In the genomic region with DNA sequence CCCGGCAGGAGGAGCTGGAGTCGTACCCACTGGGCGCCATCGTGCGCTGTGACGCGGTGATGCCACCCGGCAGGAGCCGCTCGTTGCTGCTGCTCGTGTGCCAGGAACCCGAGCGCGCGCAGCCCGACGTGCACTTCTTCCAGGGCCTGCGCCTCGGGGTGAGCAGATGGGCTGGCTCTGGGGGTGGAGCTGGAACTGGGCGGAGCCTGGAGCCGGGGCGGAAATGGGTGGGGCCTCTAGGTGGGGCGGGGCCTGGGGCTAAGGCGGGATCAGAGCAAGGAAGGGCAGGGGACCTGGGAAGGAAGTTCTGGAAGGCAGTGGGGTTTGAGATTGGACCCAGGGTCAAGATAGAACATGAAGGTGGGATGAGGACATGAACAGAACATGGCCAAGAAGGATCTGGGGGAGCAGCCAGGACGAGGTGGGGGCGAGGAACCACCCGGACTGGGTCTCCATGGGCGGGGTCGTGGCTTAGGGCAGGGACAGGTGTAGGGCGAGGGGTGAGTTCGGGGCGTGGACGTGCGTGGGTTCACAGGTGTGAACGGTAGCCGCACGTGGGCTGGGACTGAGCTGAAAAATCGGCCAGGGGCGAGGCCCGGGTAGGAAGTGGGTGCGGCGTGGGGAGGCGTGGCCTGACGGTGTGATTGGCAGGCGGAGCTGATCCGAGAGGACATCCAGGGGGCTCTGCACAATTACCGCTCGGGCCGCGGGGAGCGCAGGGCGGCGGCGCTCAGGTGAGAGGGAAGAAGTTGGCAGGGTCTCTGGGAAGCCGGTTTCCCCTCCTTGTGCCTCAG, we compare ENCODE assay signal across 8 cellular contexts. TPM values are rescaled to one million over a fixed set of nuclear protein-coding genes. Genes with fewer than 3 reads are reported as not detected.
DNase-seq lines count a peak whose midpoint lies in the region; ATAC-seq and TF ChIP-seq lines count a peak whose summit lies in the region.

No MANE protein-coding gene starts in this region.

- TF ChIP-seq EP300 in Ishikawa (IDR thresholded peaks at IDR 0.05; ENCODE audit: borderline replicate concordance), result no peak

- no peak for TF ChIP-seq RAD21 in Ishikawa (IDR thresholded peaks at IDR 0.05; ENCODE audit: low read depth)

- DNase-seq in DMS114 treated with DMSO at 0.1 percent for 48 hours (lab: John Stamatoyannopoulos, UW; ENCODE audit: unreplicated experiment) (peak; percentile 43), RPMI7951 (ENCODE audit: low read depth) (peak; percentile 82), Right ventricle myocardium superior (peak; percentile 72), renal cortical epithelial cell (ENCODE audit: low read depth) (peak; percentile 18)
- peak; percentile 39 for DNase-seq in activated gamma-delta T cell treated with anti-CD3 and anti-CD28 coated beads, Interleukin-2, amount 50 U/mL, for 16 hours (ENCODE audit: low read depth)

- ATAC-seq in Right ventricle myocardium superior (ENCODE audit: poor library complexity) (peak; percentile 67), HG03280 (IDR thresholded peaks at IDR 0.05; ENCODE audit: unreplicated experiment) (no peak), GM21526 (IDR thresholded peaks at IDR 0.05; ENCODE audit: low FRiP score, unreplicated experiment) (no peak)

- intact Hi-C loops in Right ventricle myocardium superior (cut with DNase I), result no loop called here

TF ChIP-seq in Ishikawa, 13 proteins besides CTCF, POLR2A, EP300 and RAD21:
- no peak for TF ChIP-seq EGR1 (IDR thresholded peaks at IDR 0.05)
- TF ChIP-seq CEBPB (IDR thresholded peaks at IDR 0.05), result no peak
- peak; percentile 35; the same call in 1 of the 2 replicates for TF ChIP-seq USF1 (IDR thresholded peaks at IDR 0.05)
- no peak for TF ChIP-seq TEAD4 (IDR thresholded peaks at IDR 0.05)
- peak; percentile 37; the same call in 1 of the 2 replicates for TF ChIP-seq NFIC (IDR thresholded peaks at IDR 0.05)
- TF ChIP-seq, protein P1, sequence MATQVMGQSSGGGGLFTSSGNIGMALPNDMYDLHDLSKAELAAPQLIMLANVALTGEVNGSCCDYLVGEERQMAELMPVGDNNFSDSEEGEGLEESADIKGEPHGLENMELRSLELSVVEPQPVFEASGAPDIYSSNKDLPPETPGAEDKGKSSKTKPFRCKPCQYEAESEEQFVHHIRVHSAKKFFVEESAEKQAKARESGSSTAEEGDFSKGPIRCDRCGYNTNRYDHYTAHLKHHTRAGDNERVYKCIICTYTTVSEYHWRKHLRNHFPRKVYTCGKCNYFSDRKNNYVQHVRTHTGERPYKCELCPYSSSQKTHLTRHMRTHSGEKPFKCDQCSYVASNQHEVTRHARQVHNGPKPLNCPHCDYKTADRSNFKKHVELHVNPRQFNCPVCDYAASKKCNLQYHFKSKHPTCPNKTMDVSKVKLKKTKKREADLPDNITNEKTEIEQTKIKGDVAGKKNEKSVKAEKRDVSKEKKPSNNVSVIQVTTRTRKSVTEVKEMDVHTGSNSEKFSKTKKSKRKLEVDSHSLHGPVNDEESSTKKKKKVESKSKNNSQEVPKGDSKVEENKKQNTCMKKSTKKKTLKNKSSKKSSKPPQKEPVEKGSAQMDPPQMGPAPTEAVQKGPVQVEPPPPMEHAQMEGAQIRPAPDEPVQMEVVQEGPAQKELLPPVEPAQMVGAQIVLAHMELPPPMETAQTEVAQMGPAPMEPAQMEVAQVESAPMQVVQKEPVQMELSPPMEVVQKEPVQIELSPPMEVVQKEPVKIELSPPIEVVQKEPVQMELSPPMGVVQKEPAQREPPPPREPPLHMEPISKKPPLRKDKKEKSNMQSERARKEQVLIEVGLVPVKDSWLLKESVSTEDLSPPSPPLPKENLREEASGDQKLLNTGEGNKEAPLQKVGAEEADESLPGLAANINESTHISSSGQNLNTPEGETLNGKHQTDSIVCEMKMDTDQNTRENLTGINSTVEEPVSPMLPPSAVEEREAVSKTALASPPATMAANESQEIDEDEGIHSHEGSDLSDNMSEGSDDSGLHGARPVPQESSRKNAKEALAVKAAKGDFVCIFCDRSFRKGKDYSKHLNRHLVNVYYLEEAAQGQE (IDR thresholded peaks at IDR 0.05; ENCODE audit: low read depth), result no peak
- TF ChIP-seq ZBTB7A (IDR thresholded peaks at IDR 0.05; ENCODE audit: low read depth), result 0 out of 2 replicates have a peak, but pooled peaks have one; percentile 19
- peak; percentile 39; the same call in 1 of the 2 replicates for TF ChIP-seq TAF1 (IDR thresholded peaks at IDR 0.05; ENCODE audit: low read depth)
- peak; percentile 95 for TF ChIP-seq MAX (IDR thresholded peaks at IDR 0.05)
- TF ChIP-seq YY1 (IDR thresholded peaks at IDR 0.05; ENCODE audit: low read depth), result peak; percentile 54; the same call in 1 of the 2 replicates
TF ChIP-seq in Ishikawa: peak in this region for 6.

RNA-seq across cellular contexts. Expression of gene EPS8L1, which starts 4.6 kb away (rescaled TPM):
- total RNA-seq in RPMI7951 (2014; rRNA removed; shearing (Covaris generic)), result 8.5 and 12.3 TPM in 2 replicates
- total RNA-seq in Right ventricle myocardium superior (0.83 TPM), renal cortical epithelial cell (7.0 and 40.5 TPM in 2 replicates)

RNA-seq across cellular contexts. Expression of gene RDH13, which starts 17.4 kb away (rescaled TPM):
- total RNA-seq in RPMI7951 (2014; rRNA removed; shearing (Covaris generic)), result 5.2 and 7.3 TPM in 2 replicates
- total RNA-seq in Right ventricle myocardium superior (45.6 TPM), renal cortical epithelial cell (19.9 and 22.2 TPM in 2 replicates)

RNA-seq across cellular contexts. Expression of gene PPP1R12C, which starts 37.1 kb away (rescaled TPM):
- total RNA-seq in RPMI7951 (2014; rRNA removed; shearing (Covaris generic)), result 22.3 and 31.0 TPM in 2 replicates
- total RNA-seq in Right ventricle myocardium superior (126 TPM), renal cortical epithelial cell (17.5 and 32.4 TPM in 2 replicates)

RNA-seq across cellular contexts. Expression of gene GP6, which starts 42.3 kb away (rescaled TPM):
- total RNA-seq in RPMI7951 (2014; rRNA removed; shearing (Covaris generic)), result not detected in 2 replicates
- total RNA-seq in Right ventricle myocardium superior (0.48 TPM), renal cortical epithelial cell (0.10 TPM in 1 of 2 replicates, not detected in the other)

Comparison
In these comparisons a context has a peak if more than half of its experiments do, and no peak if none do; other contexts are left out.
1. DNase-seq: peak in every context shown above with its lines; median percentile 82 in RPMI7951; 72 in Right ventricle myocardium superior; 43 in DMS114 treated with DMSO at 0.1 percent for 48 hours; 39 in activated gamma-delta T cell treated with anti-CD3 and anti-CD28 coated beads, Interleukin-2, amount 50 U/mL, for 16 hours; 18 in renal cortical epithelial cell.